In the genomic region with DNA sequence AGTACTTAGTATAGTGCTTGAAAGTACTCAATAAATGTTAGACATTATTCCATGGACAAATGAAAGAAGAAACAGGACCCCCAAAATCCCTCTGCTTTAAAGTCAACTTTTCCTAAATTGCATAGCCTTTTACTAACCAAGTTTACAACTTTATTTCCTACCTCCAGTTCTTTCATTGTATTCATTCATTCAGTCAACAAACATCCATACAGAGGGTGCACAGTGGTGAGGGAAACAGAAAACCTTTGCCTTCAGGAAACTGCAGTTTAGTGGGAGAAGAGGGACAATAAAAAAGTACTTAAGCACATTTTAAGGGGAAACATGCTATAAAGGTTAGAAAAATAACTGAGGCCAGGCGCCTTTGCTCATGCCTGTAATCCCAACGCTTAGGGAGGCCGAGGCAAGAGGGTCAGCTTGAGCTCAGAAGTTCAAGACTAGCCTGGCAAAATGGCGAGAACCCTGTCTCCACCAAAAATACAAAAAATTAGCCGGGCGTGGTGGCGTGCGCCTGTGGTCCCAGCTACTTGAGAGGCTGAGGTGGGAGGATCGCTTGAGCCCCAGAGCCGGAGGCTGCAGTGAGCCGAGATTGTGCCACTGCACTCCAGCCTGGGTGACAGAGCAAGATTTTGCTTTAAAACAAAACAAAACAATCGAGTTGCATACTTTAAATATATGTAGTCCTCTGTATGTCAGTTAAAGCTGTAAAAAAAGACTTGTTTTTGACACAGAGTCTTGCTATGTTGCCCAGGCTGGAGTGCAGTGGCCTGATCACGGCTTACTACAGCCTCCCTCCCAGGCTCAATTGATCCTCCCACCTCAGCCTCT, we compare ENCODE assay signal across 9 cellular contexts. TPM values are rescaled to one million over a fixed set of nuclear protein-coding genes. Genes with fewer than 3 reads are reported as not detected.
DNase-seq lines count a peak whose midpoint lies in the region; ATAC-seq and TF ChIP-seq lines count a peak whose summit lies in the region.
"Had no signal": no experiment of that assay in that cellular context is flagged by ENCODE, and none has a peak within 500 bp of the region (broad histone marks: within the 10 kb centered on the region; RNA-seq: fewer than 3 reads in every experiment).

No MANE protein-coding gene starts in this region.

- no peak for DNase-seq in heart left ventricle
- DNase-seq in left cardiac atrium = no peak
- no peak for DNase-seq in body of pancreas
- DNase-seq in upper lobe of right lung = no peak
- DNase-seq in NOMO-1 (lab: John Stamatoyannopoulos, UW; ENCODE audit: unreplicated experiment in 2 of 2) = no peak
- no peak for DNase-seq in islet precursor cell
- DNase-seq in COLO829 (ENCODE audit: low spot score) = no peak
- DNase-seq: activated gamma-delta T cell had no signal

- H3K27me3 ChIP-seq in heart left ventricle (no peaks in the 10 kb centered on the region), body of pancreas (no peaks in the 10 kb centered on the region), upper lobe of right lung (no peaks in the 10 kb centered on the region)

- H3K36me3 ChIP-seq in heart left ventricle (no peaks in the 10 kb centered on the region), body of pancreas (replicated peaks in 1 of 2; ENCODE audit: insufficient read depth in 1 of 2, low read depth in 2 of 2) (no peaks in the 10 kb centered on the region), mesodermal cell (ENCODE audit: control insufficient read depth, insufficient read depth, low read length) (no peaks in the 10 kb centered on the region), upper lobe of right lung (no peaks in the 10 kb centered on the region)

- H3K4me3 ChIP-seq in heart left ventricle (peak overlapping the region; percentile 57 to 97 (median 84)), body of pancreas (no peak overlapping the region), mesodermal cell (ENCODE audit: extremely low read depth, insufficient read depth, low read length, poor library complexity, severe bottlenecking) (peak overlapping the region; percentile 61), upper lobe of right lung (peak overlapping the region; percentile 77)

- no peak for ATAC-seq in heart left ventricle
- ATAC-seq in left cardiac atrium = no peak
- no peak for ATAC-seq in body of pancreas
- ATAC-seq in upper lobe of right lung = no peak

- H3K9me3 ChIP-seq in heart left ventricle (no peaks in the 10 kb centered on the region), body of pancreas (no peaks in the 10 kb centered on the region), mesodermal cell (ENCODE audit: control insufficient read depth, low read length) (no peaks in the 10 kb centered on the region), upper lobe of right lung (no peaks in the 10 kb centered on the region)

- intact Hi-C loops in heart left ventricle (cut with DNase I) = loop anchor here in 7 of 10 donors (1.0 to 10.0 kb wide), 7 partner anchors 39 to 76 kb away; a partner anchor contains a TSS
- intact Hi-C loops in left cardiac atrium (cut with DNase I) = no loop called here
- intact Hi-C loops in body of pancreas (cut with DNase I) = no loop called here
- intact Hi-C loops in upper lobe of right lung (cut with DNase I) = no loop called here

- WGBS in heart left ventricle, 4 donors = 93 to 97% (median 96%) methylated on average over 13 of the region's 13 CpGs
- 92 to 93% methylated on average over 13 of the region's 13 CpGs for WGBS in body of pancreas, 2 donors
- WGBS in mesodermal cell (ENCODE audit: insufficient coverage in 2 of 2), 2 experiments = 93 to 95% methylated on average over 9 of the region's 13 CpGs

- H3K4me1 ChIP-seq in heart left ventricle = peaks cover 0 to 44% (median 14%) of the 10 kb centered on the region in 12 donors
- peaks cover 30% of the 10 kb centered on the region for H3K4me1 ChIP-seq in body of pancreas
- H3K4me1 ChIP-seq in mesodermal cell (ENCODE audit: control insufficient read depth, insufficient read depth, low read length, poor library complexity, severe bottlenecking) = peaks cover 5% of the 10 kb centered on the region
- peaks cover 19% of the 10 kb centered on the region for H3K4me1 ChIP-seq in upper lobe of right lung

- no peak for TF ChIP-seq CTCF in heart left ventricle (IDR thresholded peaks at IDR 0.05)
- TF ChIP-seq CTCF in body of pancreas (IDR thresholded peaks at IDR 0.05) = no peak
- no peak for TF ChIP-seq CTCF in upper lobe of right lung (IDR thresholded peaks at IDR 0.05)

- TF ChIP-seq POLR2A in heart left ventricle (IDR thresholded peaks at IDR 0.05) (no peak), body of pancreas (IDR thresholded peaks at IDR 0.05) (no peak)

- H3K27ac ChIP-seq in heart left ventricle (peak overlapping the region in 11 of 12 donors; percentile 87 to 99 (median 94)), body of pancreas (peak overlapping the region; percentile 94 to 100 (median 98)), mesodermal cell (ENCODE audit: low read depth, low read length, severe bottlenecking) (peak overlapping the region; percentile 89), upper lobe of right lung (peak overlapping the region; percentile 97)

RNA-seq across cellular contexts. Expression of a gene that starts 1.1 kb away (rescaled TPM):
- total RNA-seq in heart left ventricle (10 to 100 TPM; 11.7 to 26.6 (median 15.7) TPM), left cardiac atrium (10 to 100 TPM; 18.1 to 22.9 TPM), body of pancreas (10 to 100 TPM; 45.7 to 59.3 TPM), upper lobe of right lung (32.5 TPM)
- 1 to 10 TPM; 2.7 to 5.4 TPM for polyA plus RNA-seq in heart left ventricle
- polyA plus RNA-seq in mesodermal cell (2013, experiment 1 of 2) = 8.1 TPM
- polyA plus RNA-seq in mesodermal cell (2013, experiment 2 of 2) = 7.7 TPM

Comparison
In these comparisons a context has a peak if more than half of its experiments do, and no peak if none do; other contexts are left out.
1. intact Hi-C loops: an anchor here in heart left ventricle (1.0 to 10.0 kb wide); none called in left cardiac atrium, body of pancreas and upper lobe of right lung.
2. H3K4me3 ChIP-seq: peak in heart left ventricle (12 of 12), mesodermal cell (single experiment) and upper lobe of right lung (single experiment); none in body of pancreas (0 of 2).
3. Peak in every context shown above with its lines, with median percentiles within 50 percentile points of each other: H3K27ac ChIP-seq.